ENCODE assay signal across 9 cellular contexts in genomic region chr1:147539122-147539575, GRCh38. TPM values are rescaled to one million over a fixed set of nuclear protein-coding genes. Genes with fewer than 3 reads are reported as not detected.
DNase-seq lines count a peak whose midpoint lies in the region; ATAC-seq and TF ChIP-seq lines count a peak whose summit lies in the region.
"Had no signal": no experiment of that assay in that cellular context is flagged by ENCODE, and none has a peak within 500 bp of the region (broad histone marks: within the 10 kb centered on the region; RNA-seq: fewer than 3 reads in every experiment).

No MANE protein-coding gene starts in this region.

- DNase-seq in Daoy (ENCODE audit: low read depth) (peak; percentile 91), NCI-H460 (ENCODE audit: extremely low read depth, low read depth) (peak; percentile 81), OCI-LY7 (ENCODE audit: low spot score) (no peak), DMS153 (lab: John Stamatoyannopoulos, UW) (no peak), posterior vena cava (ENCODE audit: low spot score) (no peak)
- DNase-seq: H7 had no signal

- no peaks in the 10 kb centered on the region for H4K20me1 ChIP-seq in OCI-LY7 (ENCODE audit: insufficient read depth, low read length)

- H3K4me1 ChIP-seq in rectal smooth muscle tissue (ENCODE audit: control insufficient read depth, insufficient read depth, low read length) (peaks cover 19% of the 10 kb centered on the region), OCI-LY7 (ENCODE audit: insufficient read depth, low read length, poor library complexity, severe bottlenecking) (peaks cover 63% of the 10 kb centered on the region)

- no peak overlapping the region for H2AFZ ChIP-seq in OCI-LY7 (ENCODE audit: low read length)

- no peak overlapping the region for H3K9ac ChIP-seq in rectal smooth muscle tissue (ENCODE audit: low read length)

- CTCF ChIA-PET in OCI-LY7 (lab: Charles Lee; ENCODE audit: unreplicated experiment), result no interaction called here

- no peaks in the 10 kb centered on the region for H3K9me2 ChIP-seq in OCI-LY7 (ENCODE audit: insufficient read depth, low read length)

- H3K9me3 ChIP-seq in OCI-LY7 (ENCODE audit: low read length), result peaks cover 6% of the 10 kb centered on the region; the same call in 1 of the 2 replicates

- no peak overlapping the region for H3K4me2 ChIP-seq in OCI-LY7 (ENCODE audit: low read length)

- H3K79me2 ChIP-seq in OCI-LY7 (ENCODE audit: insufficient read depth, low read depth, low read length), result no peaks in the 10 kb centered on the region

- intact Hi-C loops in OCI-LY7 (cut with micrococcal nuclease; ENCODE audit: unreplicated experiment), result no loop called here
- intact Hi-C loops in posterior vena cava (cut with DNase I), result no loop called here

- no TSS peak for BruUV-seq in OCI-LY7 (replicated peaks; lab: Mats Ljungman, UMichigan)

- no peaks in the 10 kb centered on the region for H3K36me3 ChIP-seq in rectal smooth muscle tissue (ENCODE audit: control insufficient read depth, insufficient read depth, low read length)
- no peaks in the 10 kb centered on the region for H3K36me3 ChIP-seq in OCI-LY7 (ENCODE audit: insufficient read depth, low read length)

- POLR2A ChIA-PET in OCI-LY7 (lab: Charles Lee), result no interaction called here

- peak; percentile 30 for ATAC-seq in esophagus mucosa
- no peak for ATAC-seq in HG03159 (IDR thresholded peaks at IDR 0.05; ENCODE audit: unreplicated experiment)

- TF ChIP-seq CTCF in OCI-LY7 (conservative IDR thresholded peaks at IDR 0.05; ENCODE audit: low read length), result no peak

- H3K27me3 ChIP-seq in rectal smooth muscle tissue (ENCODE audit: control insufficient read depth, insufficient read depth, low read length), result no peaks in the 10 kb centered on the region

- H3K27ac ChIP-seq in rectal smooth muscle tissue (ENCODE audit: low read depth, low read length) (peak overlapping the region; percentile 89), OCI-LY7 (ENCODE audit: low read depth, low read length, poor library complexity, severe bottlenecking) (no peak overlapping the region)

- H3K4me3 ChIP-seq in rectal smooth muscle tissue (ENCODE audit: low read length) (no peak overlapping the region), OCI-LY7 (ENCODE audit: low read depth, low read length, poor library complexity, severe bottlenecking) (no peak overlapping the region)

RNA-seq across cellular contexts. Expression of gene BCL9, which starts 2.2 kb away (rescaled TPM):
- total RNA-seq in Daoy (2014; rRNA removed; shearing (Covaris generic)), result 5.6 and 19.2 TPM in 2 replicates
- total RNA-seq in NCI-H460 (2014; rRNA removed; shearing (Covaris generic)), result 8.1 and 11.2 TPM in 2 replicates
- polyA plus RNA-seq in NCI-H460 (2014; cell fraction: nucleus; rRNA removed), result 5.6 and 8.1 TPM in 2 replicates
- 8.1 TPM for total RNA-seq in esophagus mucosa
- total RNA-seq in OCI-LY7 (2014; rRNA removed; shearing (Covaris generic)), result 4.7 and 5.7 TPM in 2 replicates
- total RNA-seq in OCI-LY7 (2022), result 13.4 and 15.8 TPM in 2 replicates
- 10 to 100 TPM; 25.0 to 26.6 TPM for total RNA-seq in posterior vena cava

Comparison
In these comparisons a context has a peak if more than half of its experiments do, and no peak if none do; other contexts are left out.
1. DNase-seq: peak in Daoy (single experiment) and NCI-H460 (single experiment); none in OCI-LY7 (single experiment), DMS153 (single experiment) and posterior vena cava (single experiment).